ENCODE assay signal across 8 cellular contexts in genomic region chr4:112231779-112232713, GRCh38. TPM values are rescaled to one million over a fixed set of nuclear protein-coding genes. Genes with fewer than 3 reads are reported as not detected.
DNase-seq lines count a peak whose midpoint lies in the region; ATAC-seq and TF ChIP-seq lines count a peak whose summit lies in the region.

A gene with protein sequence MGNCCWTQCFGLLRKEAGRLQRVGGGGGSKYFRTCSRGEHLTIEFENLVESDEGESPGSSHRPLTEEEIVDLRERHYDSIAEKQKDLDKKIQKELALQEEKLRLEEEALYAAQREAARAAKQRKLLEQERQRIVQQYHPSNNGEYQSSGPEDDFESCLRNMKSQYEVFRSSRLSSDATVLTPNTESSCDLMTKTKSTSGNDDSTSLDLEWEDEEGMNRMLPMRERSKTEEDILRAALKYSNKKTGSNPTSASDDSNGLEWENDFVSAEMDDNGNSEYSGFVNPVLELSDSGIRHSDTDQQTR (plus strand): TSS chr4:112231787. CDS start chr4:112232092, 305 bp downstream.

- peak within 1 kb of the TSS; percentile 86 for H3K27ac ChIP-seq in OCI-LY3 (ENCODE audit: low read length)

- peak within 1 kb of the TSS; percentile 66 for H2AFZ ChIP-seq in OCI-LY3 (ENCODE audit: low read depth, low read length)

- no peaks in the 10 kb centered on the region for H3K27me3 ChIP-seq in OCI-LY3 (ENCODE audit: low read depth, low read length)

- peak; percentile 93 for DNase-seq in D341Med (ENCODE audit: low spot score)
- DNase-seq in HS-27A (ENCODE audit: low read depth) = peak; percentile 54
- peak; percentile 64 for DNase-seq in activated T-cell treated with anti-CD3 and anti-CD28 coated beads for 1 hour (ENCODE audit: low read depth)
- DNase-seq in epidermal melanocyte (ENCODE audit: insufficient read length, low spot score) = peak; percentile 57
- DNase-seq in mucosa of descending colon = peak; percentile 83 to 93 (median 91)
- peak; percentile 75 for DNase-seq in stimulated activated CD8-positive, alpha-beta memory T cell treated with anti-CD3 and anti-CD28 coated beads, Interleukin-4, amount 100 ng/mL, for 24 hours (ENCODE audit: low read depth)

- peaks cover 27% of the 10 kb centered on the region for H3K4me1 ChIP-seq in OCI-LY3 (ENCODE audit: low read length)
- peaks cover 16% of the 10 kb centered on the region for H3K4me1 ChIP-seq in mucosa of descending colon (ENCODE audit: low read depth)

- H3K79me2 ChIP-seq in OCI-LY3 (ENCODE audit: low read length) = peaks cover 60% of the 10 kb centered on the region

- intact Hi-C loops in mucosa of descending colon (cut with DNase I, micrococcal nuclease) = loop anchor here in 1 of 2 donors (10.0 kb wide), 1 partner anchor 127 kb away; no protein-coding TSS in a partner anchor

- H3K9me3 ChIP-seq in OCI-LY3 (ENCODE audit: insufficient read depth, low read length) = no peaks in the 10 kb centered on the region
- H3K9me3 ChIP-seq in mucosa of descending colon = no peaks in the 10 kb centered on the region

- H4K20me1 ChIP-seq in OCI-LY3 (ENCODE audit: insufficient read depth, low read length) = peaks cover 14% of the 10 kb centered on the region; the same call in 1 of the 2 replicates

- TF ChIP-seq CTCF in OCI-LY3 (IDR thresholded peaks at IDR 0.05; ENCODE audit: low read depth, low read length) = peak; percentile 40; the same call in 1 of the 2 replicates
- no peak for TF ChIP-seq CTCF in mucosa of descending colon (IDR thresholded peaks at IDR 0.05)

- peak; percentile 43 for ATAC-seq in GM19468 (IDR thresholded peaks at IDR 0.05; ENCODE audit: extremely low read depth, unreplicated experiment)
- ATAC-seq in mucosa of descending colon = peak; percentile 76

- peak within 1 kb of the TSS; percentile 85 for H3K4me3 ChIP-seq in OCI-LY3 (ENCODE audit: low read length)
- H3K4me3 ChIP-seq in mucosa of descending colon = peak within 1 kb of the TSS; percentile 91

- H3K36me3 ChIP-seq in OCI-LY3 (replicated peaks; ENCODE audit: low read depth, low read length) = no peaks in the 10 kb centered on the region
- H3K36me3 ChIP-seq in mucosa of descending colon (ENCODE audit: low read depth) = no peaks in the 10 kb centered on the region

- peak within 1 kb of the TSS; percentile 88 for H3K9ac ChIP-seq in OCI-LY3 (ENCODE audit: low read length)

- H3K4me2 ChIP-seq in OCI-LY3 (ENCODE audit: low read length) = peak within 1 kb of the TSS; percentile 72

RNA-seq across cellular contexts. Expression of the gene that starts here (rescaled TPM):
- total RNA-seq in mucosa of descending colon = 10 to 100 TPM; 32.3 to 51.5 (median 35.9) TPM

Comparison
In these comparisons a context has a peak if more than half of its experiments do, and no peak if none do; other contexts are left out.
1. Peak in every context shown above with its lines: DNase-seq, ATAC-seq, H3K4me3 ChIP-seq and H3K27ac ChIP-seq.